Comparison of ENCODE assay signal across 14 cellular contexts in genomic region chr19:1425102-1425842, GRCh38. TPM values are rescaled to one million over a fixed set of nuclear protein-coding genes. Genes with fewer than 3 reads are reported as not detected.
DNase-seq lines count a peak whose midpoint lies in the region; ATAC-seq and TF ChIP-seq lines count a peak whose summit lies in the region.
"Had no signal": no experiment of that assay in that cellular context is flagged by ENCODE, and none has a peak within 500 bp of the region (broad histone marks: within the 10 kb centered on the region; RNA-seq: fewer than 3 reads in every experiment).

No MANE protein-coding gene starts in this region.

- DNase-seq in astrocyte of the hippocampus (ENCODE audit: low read depth, low spot score) (peak; percentile 36), left colon (no peak), A172 (ENCODE audit: low spot score) (no peak), mucosa of gallbladder (ENCODE audit: low spot score) (no peak)
- DNase-seq: activated CD8-positive, alpha-beta memory T cell treated with anti-CD3 and anti-CD28 coated beads, Interleukin-2, amount 50 U/mL, for 4 hours; cerebellar nuclear complex; left ventricle myocardium inferior; naive thymus-derived CD8-positive, alpha-beta T cell; NCI-H1048; stimulated activated CD4-positive, alpha-beta T cell treated with anti-CD3 and anti-CD28 coated beads, Interleukin-4, amount 100 ng/mL, for 1 hour; stimulated activated naive CD4-positive, alpha-beta T cell treated with Interleukin-2 at 50 U/mL for 16 hours had no signal

- intact Hi-C loops in left colon (cut with DNase I, micrococcal nuclease), result no loop called here

- H3K9me3 Mint-ChIP-seq in nephron, result no peaks in the 10 kb centered on the region
- H3K9me3 Mint-ChIP-seq: naive thymus-derived CD8-positive, alpha-beta T cell had no signal

- peaks cover 43% of the 10 kb centered on the region for H3K4me1 Mint-ChIP-seq in nephron

- no peak for TF ChIP-seq EP300 in Ishikawa (IDR thresholded peaks at IDR 0.05; ENCODE audit: borderline replicate concordance)

- H3K27ac Mint-ChIP-seq in nephron, result peak overlapping the region; percentile 80 to 87 (median 85)
- H3K27ac Mint-ChIP-seq: activated naive CD8-positive, alpha-beta T cell had no signal

- H3K4me3 Mint-ChIP-seq in nephron, result peak overlapping the region; percentile 32 to 60 (median 55)
- H3K4me3 Mint-ChIP-seq: activated naive CD8-positive, alpha-beta T cell; naive thymus-derived CD8-positive, alpha-beta T cell had no signal

- H3K27me3 Mint-ChIP-seq in nephron (ENCODE audit: low read depth), result no peaks in the 10 kb centered on the region
- H3K27me3 Mint-ChIP-seq: activated naive CD8-positive, alpha-beta T cell; naive thymus-derived CD8-positive, alpha-beta T cell had no signal

- no peak for TF ChIP-seq RAD21 in Ishikawa (IDR thresholded peaks at IDR 0.05; ENCODE audit: low read depth)

- TF ChIP-seq CTCF in nephron (IDR thresholded peaks at IDR 0.05; ENCODE audit: unreplicated experiment in 3 of 3), result no peak

- ATAC-seq in left colon, result no peak
- ATAC-seq: naive thymus-derived CD8-positive, alpha-beta T cell had no signal

- peaks cover 42% of the 10 kb centered on the region for H3K36me3 Mint-ChIP-seq in nephron (ENCODE audit: low read depth)
- H3K36me3 Mint-ChIP-seq: activated naive CD8-positive, alpha-beta T cell had no signal

TF ChIP-seq in Ishikawa, 13 proteins besides CTCF, POLR2A, EP300 and RAD21:
- TF ChIP-seq EGR1 (IDR thresholded peaks at IDR 0.05) (no peak), FOXM1 (IDR thresholded peaks at IDR 0.05; ENCODE audit: borderline replicate concordance, low read depth) (no peak), TEAD4 (IDR thresholded peaks at IDR 0.05) (no peak), CEBPB (IDR thresholded peaks at IDR 0.05) (peak; percentile 57)

RNA-seq across cellular contexts. Expression of gene RPS15, which starts 12.9 kb away (rescaled TPM):
- total RNA-seq in left colon (100 to 1,000 TPM; 908 to 922 TPM), mucosa of gallbladder (877 TPM)
- 2,554 and 2,923 TPM in 2 replicates for total RNA-seq in A172 (2014; rRNA removed; shearing (Covaris generic))

RNA-seq across cellular contexts. Expression of gene DAZAP1, which starts 17.9 kb away (rescaled TPM):
- total RNA-seq in left colon, result 100 to 1,000 TPM in 1 of 2 donors, 10 to 100 TPM in 1; 82.1 to 106 TPM
- total RNA-seq in A172 (2014; rRNA removed; shearing (Covaris generic)), result 84.8 and 110 TPM in 2 replicates
- 77.7 TPM for total RNA-seq in mucosa of gallbladder

RNA-seq across cellular contexts. Expression of gene GAMT, which starts 23.9 kb away (rescaled TPM):
- total RNA-seq in left colon, result 1 to 10 TPM; 2.3 to 2.5 TPM
- 101 and 117 TPM in 2 replicates for total RNA-seq in A172 (2014; rRNA removed; shearing (Covaris generic))
- 27.9 TPM for total RNA-seq in mucosa of gallbladder

RNA-seq across cellular contexts. Expression of gene APC2, which starts 24.6 kb away (rescaled TPM):
- total RNA-seq in left colon, result under 1 TPM; 0.18 to 0.56 TPM
- 0.79 and 5.5 TPM in 2 replicates for total RNA-seq in A172 (2014; rRNA removed; shearing (Covaris generic))
- 0.43 TPM for total RNA-seq in mucosa of gallbladder

RNA-seq across cellular contexts. Expression of gene NDUFS7, which starts 41.6 kb away (rescaled TPM):
- total RNA-seq in left colon (100 to 1,000 TPM; 141 to 178 TPM), mucosa of gallbladder (121 TPM)
- 169 and 186 TPM in 2 replicates for total RNA-seq in A172 (2014; rRNA removed; shearing (Covaris generic))
